22 cellular contexts compared by ENCODE assay signal in genomic region chrX:20016618-20016945, GRCh38.
"Had no signal": no experiment of that assay in that cellular context is flagged by ENCODE, and none has a peak within 500 bp of the region (broad histone marks: within the 10 kb centered on the region; RNA-seq: fewer than 3 reads in every experiment).

No MANE protein-coding gene starts in this region.

- FAIRE-seq: HTR-8/SVneo, RCC 7860 had no signal

- H3K27me3 ChIP-seq: SJSA1 had no signal

- H3K27ac ChIP-seq: KMS-11, SJSA1, SK-N-MC had no signal

- DNase-seq: Kasumi-1, MM.1S, NCI-H1092 treated with DMSO at 0.1 percent for 48 hours, NCI-H1436, NCI-H187, NCI-H2029, NCI-H2081 treated with DMSO at 0.1 percent for 48 hours, NCI-H2171, NCI-H226, NCI-H446, NCI-H510A, NCI-H524 treated with DMSO at 0.1 percent for 48 hours, NCI-H69, NCI-H774, Right ventricle myocardium superior, RPMI8226, SIG-M5 had no signal

- H3K9me3 ChIP-seq: SJSA1 had no signal

- H3K36me3 ChIP-seq: SJSA1 had no signal

- H3K4me3 ChIP-seq: SJSA1, SK-N-MC had no signal

- H3K4me1 ChIP-seq: SJSA1 had no signal

- H3K4me2 ChIP-seq: KMS-11 had no signal

- H3K9ac ChIP-seq: KMS-11 had no signal
